In the genomic region with DNA sequence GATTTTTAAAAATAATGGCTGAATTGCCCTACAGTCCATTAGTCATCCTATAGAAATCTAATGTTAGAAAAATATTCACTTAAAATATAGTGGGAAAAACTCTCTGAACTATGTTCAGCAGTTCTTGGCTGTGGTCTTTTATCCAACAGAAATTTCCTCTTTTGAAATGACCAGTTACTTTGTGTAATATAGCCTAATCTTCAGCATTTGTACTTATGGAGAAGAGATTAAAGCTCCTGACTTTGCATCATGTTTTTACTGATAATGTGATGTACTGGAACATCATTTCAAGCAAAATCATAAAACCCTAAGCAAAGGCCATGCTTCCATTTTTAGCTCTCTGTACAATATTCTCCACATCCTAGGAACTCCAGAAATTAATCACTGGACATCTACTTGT, we compare ENCODE assay signal across 26 cellular contexts.
"Had no signal": no experiment of that assay in that cellular context is flagged by ENCODE, and none has a peak within 500 bp of the region (broad histone marks: within the 10 kb centered on the region; RNA-seq: fewer than 3 reads in every experiment).

No MANE protein-coding gene starts in this region.

- H3K4me3 ChIP-seq: dorsolateral prefrontal cortex, left lung, neural progenitor cell, prostate gland, right atrium auricular region, thoracic aorta, transverse colon, upper lobe of right lung, uterus had no signal

- H3K4me1 Mint-ChIP-seq: endodermal cell; nephron; neural progenitor cell; stimulated activated memory B cell treated with anti-CD40 and anti-IgM and Interleukin-4, amounts not matched to agents 10 μg/mL and 1 μg/mL and 100 μg/mL, for 72 hours had no signal

- DNase-seq: dorsolateral prefrontal cortex; effector CD8-positive, alpha-beta T cell; endodermal cell; foreskin melanocyte; left cardiac atrium; left lung; mesendoderm; midbrain; naive thymus-derived CD4-positive, alpha-beta T cell; stimulated activated CD4-positive, alpha-beta T cell treated with anti-CD3 and anti-CD28 coated beads, Interleukin-2, amount 100 ng/mL, for 24 hours; stimulated activated CD4-positive, alpha-beta T cell treated with anti-CD3 and anti-CD28 coated beads, Interleukin-4, amount 100 ng/mL, for 24 hours; stimulated activated naive CD8-positive, alpha-beta T cell treated with anti-CD3 and anti-CD28 coated beads, Interleukin-15, Interleukin-2, amounts not matched to agents 100 U/mL and 50 U/mL, for 24 hours; substantia nigra; transverse colon; upper lobe of right lung; uterus had no signal

- H3K36me3 ChIP-seq: left lung, neural progenitor cell, prostate gland, right atrium auricular region, thoracic aorta, transverse colon, upper lobe of right lung, uterus had no signal

- H3K4me3 Mint-ChIP-seq: endodermal cell; naive thymus-derived CD4-positive, alpha-beta T cell; nephron; neural progenitor cell; stimulated activated memory B cell treated with anti-CD40 and anti-IgM and Interleukin-4, amounts not matched to agents 10 μg/mL and 1 μg/mL and 100 μg/mL, for 72 hours had no signal

- H3K9me3 Mint-ChIP-seq: stimulated activated memory B cell treated with anti-CD40 and anti-IgM and Interleukin-4, amounts not matched to agents 10 μg/mL and 1 μg/mL and 100 μg/mL, for 72 hours had no signal

- H3K27ac Mint-ChIP-seq: endodermal cell; nephron; neural progenitor cell; stimulated activated memory B cell treated with anti-CD40 and anti-IgM and Interleukin-4, amounts not matched to agents 10 μg/mL and 1 μg/mL and 100 μg/mL, for 72 hours had no signal

- ATAC-seq: esophagus mucosa; left cardiac atrium; left lung; naive thymus-derived CD4-positive, alpha-beta T cell; sciatic nerve; stimulated activated memory B cell treated with anti-CD40 and anti-IgM and Interleukin-4, amounts not matched to agents 10 μg/mL and 1 μg/mL and 100 μg/mL, for 72 hours; stimulated activated naive CD8-positive, alpha-beta T cell treated with anti-CD3 and anti-CD28 coated beads, Interleukin-15, Interleukin-2, amounts not matched to agents 100 U/mL and 50 U/mL, for 24 hours; upper lobe of right lung had no signal

- H3K27me3 Mint-ChIP-seq: naive thymus-derived CD4-positive, alpha-beta T cell; stimulated activated memory B cell treated with anti-CD40 and anti-IgM and Interleukin-4, amounts not matched to agents 10 μg/mL and 1 μg/mL and 100 μg/mL, for 72 hours had no signal

- H3K27me3 ChIP-seq: dorsolateral prefrontal cortex, left lung, neural progenitor cell, right atrium auricular region, transverse colon, upper lobe of right lung, uterus had no signal

- FAIRE-seq: colon, islet of Langerhans had no signal
